8 cellular contexts compared by ENCODE assay signal in genomic region chr17:64240741-64241347, GRCh38. TPM values are rescaled to one million over a fixed set of nuclear protein-coding genes. Genes with fewer than 3 reads are reported as not detected.
DNase-seq lines count a peak whose midpoint lies in the region; ATAC-seq, FAIRE-seq and TF ChIP-seq lines count a peak whose summit lies in the region.

No MANE protein-coding gene starts in this region.

- H3K27ac ChIP-seq in brain microvascular endothelial cell: peak overlapping the region; percentile 14

- no peak overlapping the region for H3K4me3 ChIP-seq in brain microvascular endothelial cell (ENCODE audit: low read depth, low read length)

- intact Hi-C loops in left ventricle myocardium superior (cut with micrococcal nuclease) (no loop called here), sciatic nerve (cut with DNase I) (no loop called here)

- in situ Hi-C loops in brain microvascular endothelial cell (cut with HindIII; ENCODE audit: low pct_ligation_motif_present, low sequenced_read_pairs): no loop called here

- no peak for TF ChIP-seq CTCF in brain microvascular endothelial cell (IDR thresholded peaks at IDR 0.05; ENCODE audit: low read depth, low read length, missing control alignments)

- H3K27me3 ChIP-seq in brain microvascular endothelial cell (replicated peaks): no peaks in the 10 kb centered on the region

- ATAC-seq in left ventricle myocardium superior (peak; percentile 84), sciatic nerve (peak; percentile 86), GM19035 (IDR thresholded peaks at IDR 0.05; ENCODE audit: unreplicated experiment) (no peak), HG03460 (IDR thresholded peaks at IDR 0.05; ENCODE audit: unreplicated experiment) (no peak)

- TF ChIP-seq POLR2A in H54 (IDR thresholded peaks at IDR 0.05; ENCODE audit: low read depth, low read length): no peak

- DNase-seq in H54 (ENCODE audit: insufficient read length, low spot score) (no peak), brain microvascular endothelial cell (peak; percentile 31), left ventricle myocardium superior (peak; percentile 61), sciatic nerve (ENCODE audit: low spot score) (peak; percentile 70), NCI-H446 treated with DMSO at 0.1 percent for 48 hours (lab: John Stamatoyannopoulos, UW) (no peak), NCI-H1930 (lab: John Stamatoyannopoulos, UW) (no peak)

- no peaks in the 10 kb centered on the region for H3K36me3 ChIP-seq in brain microvascular endothelial cell (replicated peaks)

- peak; percentile 38 for FAIRE-seq in H54 (lab: Jason Lieb, UNC)

RNA-seq across cellular contexts. Expression of gene TEX2, which starts 22.2 kb away (rescaled TPM):
- total RNA-seq in left ventricle myocardium superior (55.4 TPM), sciatic nerve (39.5 TPM)

Comparison
In these comparisons a context has a peak if more than half of its experiments do, and no peak if none do; other contexts are left out.
1. DNase-seq: peak in brain microvascular endothelial cell (single experiment), left ventricle myocardium superior (single experiment) and sciatic nerve (single experiment); none in H54 (single experiment), NCI-H446 treated with DMSO at 0.1 percent for 48 hours (single experiment) and NCI-H1930 (0 of 2).
2. ATAC-seq: peak in left ventricle myocardium superior (single experiment) and sciatic nerve (single experiment); none in GM19035 (single experiment) and HG03460 (single experiment).